9 cellular contexts compared by ENCODE assay signal in genomic region chrX:134236690-134237362, GRCh38. TPM values are rescaled to one million over a fixed set of nuclear protein-coding genes. Genes with fewer than 3 reads are reported as not detected.
DNase-seq lines count a peak whose midpoint lies in the region; ATAC-seq, FAIRE-seq and TF ChIP-seq lines count a peak whose summit lies in the region.
"Had no signal": no experiment of that assay in that cellular context is flagged by ENCODE, and none has a peak within 500 bp of the region (broad histone marks: within the 10 kb centered on the region; RNA-seq: fewer than 3 reads in every experiment).

CCDC160 (plus strand) TSS chrX:134237182; CDS start chrX:134244801, 7,619 bp downstream.

- no peak for TF ChIP-seq EP300 in GM12878 (IDR thresholded peaks at IDR 0.05; ENCODE audit: borderline replicate concordance in 1 of 2, control insufficient read depth in 1 of 2, low read depth in 2 of 2, low read length in 2 of 2)

- no peak for TF ChIP-seq RAD21 in GM12878 (IDR thresholded peaks at IDR 0.05; ENCODE audit: insufficient read depth, low read depth, low read length)

- H3K36me3 ChIP-seq in HUES48 (ENCODE audit: control insufficient read depth, insufficient read depth, low read length), result no peaks in the 10 kb centered on the region
- H3K36me3 ChIP-seq in GM12878 (ENCODE audit: control insufficient read depth in 2 of 2, insufficient read depth in 2 of 2, low read length in 1 of 2), result no peaks in the 10 kb centered on the region
- no peaks in the 10 kb centered on the region for H3K36me3 ChIP-seq in small intestine (ENCODE audit: control insufficient read depth in 2 of 2, insufficient read depth in 2 of 2, low read length in 2 of 2)

- no peaks in the 10 kb centered on the region for H3K79me2 ChIP-seq in GM12878 (ENCODE audit: control insufficient read depth, insufficient read depth, low read length)

- no TSS peak for BruUV-seq in GM12878 (replicated peaks; lab: Mats Ljungman, UMichigan)

- H3K9ac ChIP-seq in HUES48 (ENCODE audit: low read depth, low read length), result no peak within 1 kb of the TSS
- no peak within 1 kb of the TSS for H3K9ac ChIP-seq in GM12878 (ENCODE audit: control insufficient read depth, insufficient read depth, low read length)

- ATAC-seq in GM12878, result peak; percentile 37; the same call in 2 of the 3 replicates

- no peak for TF ChIP-seq POLR2A in GM12878 (IDR thresholded peaks at IDR 0.05; ENCODE audit: low read depth, low read length)

- in situ Hi-C loops in GM12878 (cut with MboI), result no loop called here

- FAIRE-seq in GM12878 (lab: Jason Lieb, UNC), result no peak
- no peak for FAIRE-seq in small intestine (lab: Jason Lieb, UNC)
- FAIRE-seq: A204.1 had no signal

- H2AFZ ChIP-seq in GM12878 (ENCODE audit: control insufficient read depth, low read depth, low read length), result no peak within 1 kb of the TSS

- TF ChIP-seq CTCF in GM12878 (IDR thresholded peaks at IDR 0.05 in 2 of 3, conservative IDR thresholded peaks at IDR 0.05 in 1 of 3; ENCODE audit: control insufficient read depth in 2 of 3, extremely low read depth in 1 of 3, insufficient read depth in 1 of 3, low read depth in 3 of 3, low read length in 3 of 3), result no peak

- SMC1A ChIA-PET in GM12878 (lab: Charles Lee; ENCODE audit: uncharacterized antibody, unreplicated experiment), result no interaction called here

- H3K27ac ChIP-seq in HUES48 (ENCODE audit: low read depth, low read length) (no peak within 1 kb of the TSS), GM12878 (ENCODE audit: control insufficient read depth, insufficient read depth) (no peak within 1 kb of the TSS), small intestine (ENCODE audit: low read depth in 1 of 2, low read length in 1 of 2) (no peak within 1 kb of the TSS)

- no peak within 1 kb of the TSS for H3K4me2 ChIP-seq in GM12878 (ENCODE audit: control insufficient read depth, insufficient read depth)

- H3K4me1 ChIP-seq in HUES48 (ENCODE audit: control insufficient read depth, insufficient read depth, low read length) (peaks cover 38% of the 10 kb centered on the region), GM12878 (ENCODE audit: control insufficient read depth, insufficient read depth, low read length) (no peaks in the 10 kb centered on the region), small intestine (ENCODE audit: control insufficient read depth in 2 of 2, insufficient read depth in 1 of 2, low read depth in 1 of 2, low read length in 1 of 2) (no peaks in the 10 kb centered on the region)

- H3K4me3 ChIP-seq in HUES48 (ENCODE audit: low read depth, low read length) (peak within 1 kb of the TSS; percentile 77), GM12878 (no peak within 1 kb of the TSS), small intestine (ENCODE audit: low read depth in 1 of 2, low read length in 2 of 2) (peak within 1 kb of the TSS in 1 of 2 donors; percentile 2)

- H3K9me3 ChIP-seq in HUES48 (ENCODE audit: control insufficient read depth, insufficient read depth, low read length) (no peaks in the 10 kb centered on the region), GM12878 (replicated peaks; ENCODE audit: control insufficient read depth, insufficient read depth, low read length) (no peaks in the 10 kb centered on the region), small intestine (ENCODE audit: control insufficient read depth, low read depth) (no peaks in the 10 kb centered on the region)

- POLR2A ChIA-PET in GM12878 (lab: Charles Lee), result no interaction called here

- peak; percentile 72 for DNase-seq in DMS53 (lab: John Stamatoyannopoulos, UW)
- no peak for DNase-seq in DMS53 treated with DMSO at 0.1 percent for 48 hours (lab: John Stamatoyannopoulos, UW; ENCODE audit: unreplicated experiment)
- no peak for DNase-seq in GM12878 (ENCODE audit: low read depth, low spot score)
- peak; percentile 91 for DNase-seq in iPS-NIHi7 (ENCODE audit: extremely low spot score)
- DNase-seq in small intestine, result peak; percentile 0
- no peak for DNase-seq in amniotic stem cell (lab: John Stamatoyannopoulos, UW)
- DNase-seq in effector CD8-positive, alpha-beta T cell (lab: John Stamatoyannopoulos, UW), result no peak

- peaks cover 7% of the 10 kb centered on the region for H3K27me3 ChIP-seq in HUES48 (ENCODE audit: control insufficient read depth, insufficient read depth, low read length)
- H3K27me3 ChIP-seq in GM12878 (replicated peaks in 1 of 2; ENCODE audit: control insufficient read depth in 2 of 2, insufficient read depth in 2 of 2, low read length in 1 of 2), result no peaks in the 10 kb centered on the region
- H3K27me3 ChIP-seq in small intestine (ENCODE audit: control insufficient read depth in 2 of 2, insufficient read depth in 2 of 2, low read length in 2 of 2), result no peaks in the 10 kb centered on the region

- CTCF ChIA-PET in GM12878 (lab: Yijun Ruan, JAX), result no interaction called here

- intact Hi-C loops in GM12878 (cut with micrococcal nuclease; ENCODE audit: unreplicated experiment), result no loop called here

- no peaks in the 10 kb centered on the region for H4K20me1 ChIP-seq in GM12878 (ENCODE audit: control insufficient read depth, insufficient read depth)

- RAD21 ChIA-PET in GM12878 (lab: Charles Lee; ENCODE audit: unreplicated experiment), result no interaction called here

- 55% methylated on average over 40 of the region's 51 CpGs for WGBS in GM12878 (ENCODE audit: insufficient coverage, insufficient replicate concordance, low lambda C conversion rate, missing lambda C conversion rate)
- WGBS in small intestine, 3 donors, result 5 to 34% (median 8%) methylated on average over 41 to 51 of the region's 51 CpGs

TF ChIP-seq in GM12878, 131 proteins besides CTCF, POLR2A, EP300 and RAD21:
- TF ChIP-seq HDGF (IDR thresholded peaks at IDR 0.05), result no peak
- TF ChIP-seq RB1 (IDR thresholded peaks at IDR 0.05; ENCODE audit: borderline replicate concordance), result no peak
- no peak for TF ChIP-seq TARDBP (IDR thresholded peaks at IDR 0.05; ENCODE audit: borderline replicate concordance)
- TF ChIP-seq BHLHE40 (IDR thresholded peaks at IDR 0.05; ENCODE audit: borderline replicate concordance in 1 of 2, low read depth in 2 of 2, low read length in 1 of 2), result no peak
- TF ChIP-seq RAD51 (IDR thresholded peaks at IDR 0.05), result no peak
- TF ChIP-seq REST (IDR thresholded peaks at IDR 0.05; ENCODE audit: low read depth, low read length), result no peak
- TF ChIP-seq CHD2 (IDR thresholded peaks at IDR 0.05; ENCODE audit: borderline replicate concordance, low read depth, low read length), result no peak
- no peak for TF ChIP-seq ETV6 (conservative IDR thresholded peaks at IDR 0.05 in 1 of 2, IDR thresholded peaks at IDR 0.05 in 1 of 2; ENCODE audit: borderline replicate concordance in 1 of 2, low read depth in 1 of 2)
- no peak for TF ChIP-seq NBN (IDR thresholded peaks at IDR 0.05)

RNA-seq across cellular contexts. Expression of gene CCDC160, which starts in this region (rescaled TPM):
- not detected in 2 replicates for total RNA-seq in GM12878 (2013; cell fraction: nucleolus; rRNA removed)
- total RNA-seq in GM12878 (2014; rRNA removed) (not detected in 2 replicates), GM12878 (2014; rRNA removed; fragmentation: Illumina TruSeq; extraction: Trizol) (not detected in 2 replicates), GM12878 (2021) (not detected in 2 replicates)
- not detected for polyA plus RNA-seq in GM12878 (2011; ENCODE audit: low read depth)
- polyA plus RNA-seq in GM12878 (2011; rRNA removed) (not detected in 2 replicates), GM12878 (2014; fragmentation: Illumina TruSeq; extraction: Trizol) (not detected in 2 replicates), GM12878 (2014; fragmentation: Nextera tagmentation; extraction: Ambion mirVana) (not detected), GM12878 (2014; rRNA removed) (not detected in 2 replicates), GM12878 (2016; fragmentation: Nextera tagmentation; extraction: Ambion mirVana) (not detected), small intestine (under 1 TPM in 1 of 3 donors, not detected in 2; 0.06 TPM)
- polyA plus RNA-seq in GM12878 (2011; cell fraction: cytosol; rRNA removed), result not detected in 2 replicates
- polyA plus RNA-seq in GM12878 (2011; cell fraction: nucleus; rRNA removed), result not detected in 2 replicates
- polyA plus RNA-seq in GM12878 (2012), result not detected in 2 replicates
- not detected in 2 replicates for polyA minus RNA-seq in GM12878 (2011; rRNA and poly(A)+ RNA removed)
- polyA minus RNA-seq in GM12878 (2011; cell fraction: cytosol; rRNA and poly(A)+ RNA removed), result not detected in 2 replicates
- polyA minus RNA-seq in GM12878 (2011; cell fraction: nucleus; rRNA and poly(A)+ RNA removed), result not detected in 2 replicates

Comparison
In these comparisons a context has a peak if more than half of its experiments do, and no peak if none do; other contexts are left out.
1. DNase-seq: peak in DMS53 (single experiment) and iPS-NIHi7 (single experiment); none in DMS53 treated with DMSO at 0.1 percent for 48 hours (single experiment), GM12878 (single experiment), amniotic stem cell (single experiment) and effector CD8-positive, alpha-beta T cell (single experiment).
2. Peak in ATAC-seq in GM12878; RNA of the gene not detected or under 1 TPM.
3. Peak in DNase-seq in small intestine; RNA of the gene not detected or under 1 TPM.